ENCODE assay signal across 1 cellular context in genomic region chr17:4908301-4908700, GRCh38.
TF ChIP-seq lines count a peak whose summit lies in the region.

No MANE protein-coding gene starts in this region.

TF ChIP-seq in GM12878, 131 proteins besides CTCF, POLR2A, EP300 and RAD21:
- no peak for TF ChIP-seq RELB (IDR thresholded peaks at IDR 0.05; ENCODE audit: low read depth)
- TF ChIP-seq YBX1 (IDR thresholded peaks at IDR 0.05): no peak
- no peak for TF ChIP-seq ATF7 (IDR thresholded peaks at IDR 0.05; ENCODE audit: low read depth)
- TF ChIP-seq HDGF (IDR thresholded peaks at IDR 0.05): no peak
